Comparison of ENCODE assay signal across 16 cellular contexts in genomic region chr1:244901400-244901799, GRCh38. TPM values are rescaled to one million over a fixed set of nuclear protein-coding genes. Genes with fewer than 3 reads are reported as not detected.
DNase-seq lines count a peak whose midpoint lies in the region; ATAC-seq and TF ChIP-seq lines count a peak whose summit lies in the region.
"Had no signal": no experiment of that assay in that cellular context is flagged by ENCODE, and none has a peak within 500 bp of the region (broad histone marks: within the 10 kb centered on the region; RNA-seq: fewer than 3 reads in every experiment).

No MANE protein-coding gene starts in this region.

- no peaks in the 10 kb centered on the region for H3K9me3 Mint-ChIP-seq in chondrocyte (ENCODE audit: low read depth)
- H3K9me3 Mint-ChIP-seq in osteocyte (ENCODE audit: unreplicated experiment) = no peaks in the 10 kb centered on the region
- H3K9me3 Mint-ChIP-seq: CD4-positive, alpha-beta memory T cell; GM23338; H9 had no signal

- H3K9me1 ChIP-seq in IMR-90 (ENCODE audit: insufficient read depth, low read length) = peaks cover 6% of the 10 kb centered on the region; the same call in 1 of the 2 replicates

- H3K4me2 ChIP-seq in GM23248 (ENCODE audit: unreplicated experiment) (no peak overlapping the region), IMR-90 (ENCODE audit: low read depth, low read length) (0 out of 2 replicates have a peak overlapping the region, but pooled peaks have one; percentile 10)
- H3K4me2 ChIP-seq: GM23338 had no signal

- no peak overlapping the region for H4K8ac ChIP-seq in IMR-90 (ENCODE audit: low read depth in 2 of 2, low read length in 2 of 2)

- ATAC-seq in IMR-90 (ENCODE audit: low read depth) (peak; percentile 49), heart left ventricle (no peak), GM18870 (IDR thresholded peaks at IDR 0.05; ENCODE audit: unreplicated experiment) (no peak)
- ATAC-seq: GM23338, HCT116 had no signal

- H2BK15ac ChIP-seq in IMR-90 (ENCODE audit: low read depth, low read length) = no peak overlapping the region

- H3K4me1 ChIP-seq in GM23248 (ENCODE audit: insufficient read depth) (peaks cover 5% of the 10 kb centered on the region; the same call in 1 of the 2 replicates), IMR-90 (ENCODE audit: control insufficient read depth, insufficient read depth, low read length) (0 out of 2 replicates have a peak, but pooled peaks cover 4% of the 10 kb centered on the region), heart left ventricle (peaks cover 0 to 3% (median 0%) of the 10 kb centered on the region in 12 donors)

- peak overlapping the region; percentile 33; the same call in 1 of the 2 replicates for H2AFZ ChIP-seq in GM23248
- H2AFZ ChIP-seq in IMR-90 (replicated peaks; ENCODE audit: low read length, poor library complexity) = no peak overlapping the region
- H2AFZ ChIP-seq: GM23338 had no signal

- TF ChIP-seq POLR2A in IMR-90 (IDR thresholded peaks at IDR 0.05; ENCODE audit: low read depth, low read length) (no peak), heart left ventricle (IDR thresholded peaks at IDR 0.05) (no peak)

- H2BK120ac ChIP-seq in IMR-90 (ENCODE audit: low read depth, low read length) = 0 out of 2 replicates have a peak overlapping the region, but pooled peaks have one; percentile 4

- H2BK20ac ChIP-seq in IMR-90 (ENCODE audit: low read depth, low read length) = no peak overlapping the region

- H3K27me3 Mint-ChIP-seq in chondrocyte (ENCODE audit: low read depth) (no peaks in the 10 kb centered on the region), osteocyte (ENCODE audit: unreplicated experiment) (no peaks in the 10 kb centered on the region)
- H3K27me3 Mint-ChIP-seq: CD4-positive, alpha-beta memory T cell had no signal

- no peaks in the 10 kb centered on the region for H3K79me1 ChIP-seq in IMR-90 (ENCODE audit: low read depth in 1 of 2, low read length in 2 of 2)

- 54 to 56% methylated on average over 6 of the region's 6 CpGs for WGBS in GM23248 (ENCODE audit: low coverage in 1 of 2, low lambda C conversion rate in 2 of 2, missing lambda C conversion rate in 2 of 2), 2 experiments
- 100% methylated on average over 1 of the region's 6 CpGs; no CpG with 5 or more reads in 1 of the 2 experiments for WGBS in IMR-90 (ENCODE audit: extremely low coverage in 2 of 2, insufficient read length in 1 of 2), 2 experiments
- 64 to 74% (median 66%) methylated on average over 6 of the region's 6 CpGs for WGBS in heart left ventricle, 4 donors

- H3K27me3 ChIP-seq in GM23248 (replicated peaks; ENCODE audit: insufficient read depth) (no peaks in the 10 kb centered on the region), IMR-90 (ENCODE audit: control insufficient read depth, insufficient read depth, low read length) (no peaks in the 10 kb centered on the region), heart left ventricle (no peaks in the 10 kb centered on the region)

- BruUV-seq in IMR-90 (replicated peaks; lab: Mats Ljungman, UMichigan) = no TSS peak

- dilution Hi-C loops in IMR-90 (cut with HindIII; ENCODE audit: low sequenced_read_pairs, unreplicated experiment) = no loop called here

- no peak overlapping the region for H2AK9ac ChIP-seq in IMR-90 (replicated peaks; ENCODE audit: low read depth, low read length, poor library complexity)

- no peak for TF ChIP-seq RAD21 in IMR-90 (IDR thresholded peaks at IDR 0.05; ENCODE audit: low read length)

- DNase-seq in GM23248 (no peak), IMR-90 (no peak), chondrocyte (ENCODE audit: low spot score) (no peak), osteocyte (ENCODE audit: extremely low spot score, unreplicated experiment) (no peak), heart left ventricle (no peak), NK-92 (lab: John Stamatoyannopoulos, UW; ENCODE audit: unreplicated experiment) (no peak)
- DNase-seq: C1 segment of cervical spinal cord; Calu3; CD4-positive, alpha-beta memory T cell; COR-L47; DMS53; DMS79 treated with DMSO at 0.1 percent for 48 hours; H9 had no signal

- no peak overlapping the region for H4K91ac ChIP-seq in IMR-90 (ENCODE audit: insufficient read depth, low read depth, low read length)

- H3K4me3 ChIP-seq in GM23248 (no peak overlapping the region), IMR-90 (ENCODE audit: insufficient read depth, low read depth, low read length) (no peak overlapping the region), heart left ventricle (no peak overlapping the region)
- H3K4me3 ChIP-seq: GM23338 had no signal

- H3K4me1 Mint-ChIP-seq in chondrocyte (ENCODE audit: low read depth) (peaks cover 32% of the 10 kb centered on the region), osteocyte (ENCODE audit: unreplicated experiment) (peaks cover 32% of the 10 kb centered on the region)
- H3K4me1 Mint-ChIP-seq: CD4-positive, alpha-beta memory T cell had no signal

- H3K36me3 ChIP-seq in GM23248 (ENCODE audit: low read depth) (no peaks in the 10 kb centered on the region), IMR-90 (ENCODE audit: control insufficient read depth, insufficient read depth, low read length) (no peaks in the 10 kb centered on the region), heart left ventricle (no peaks in the 10 kb centered on the region)

- H3K4ac ChIP-seq in IMR-90 (ENCODE audit: low read depth, low read length) = no peak overlapping the region

- H3K79me2 ChIP-seq in GM23248 (ENCODE audit: insufficient read depth) = no peaks in the 10 kb centered on the region

- intact Hi-C loops in IMR-90 (cut with micrococcal nuclease) (no loop called here), heart left ventricle (cut with DNase I) (no loop called here)

- H3K4me3 Mint-ChIP-seq in chondrocyte (ENCODE audit: unreplicated experiment) (no peak overlapping the region), osteocyte (ENCODE audit: unreplicated experiment) (no peak overlapping the region)
- H3K4me3 Mint-ChIP-seq: CD4-positive, alpha-beta memory T cell; GM23338; H9 had no signal

- H3K9me3 ChIP-seq in GM23248 (ENCODE audit: low read depth) (no peaks in the 10 kb centered on the region), IMR-90 (ENCODE audit: control insufficient read depth, insufficient read depth, low read length) (no peaks in the 10 kb centered on the region), heart left ventricle (no peaks in the 10 kb centered on the region)

- H2BK5ac ChIP-seq in IMR-90 (ENCODE audit: low read depth, low read length, poor library complexity, severe bottlenecking) = no peak overlapping the region

- H3K27ac ChIP-seq in GM23248 (no peak overlapping the region), IMR-90 (ENCODE audit: insufficient read depth, low read length) (no peak overlapping the region), heart left ventricle (no peak overlapping the region)

- H3K27ac Mint-ChIP-seq in chondrocyte (ENCODE audit: unreplicated experiment) (peak overlapping the region; percentile 69), osteocyte (ENCODE audit: unreplicated experiment) (peak overlapping the region; percentile 56)
- H3K27ac Mint-ChIP-seq: CD4-positive, alpha-beta memory T cell; GM23338; H9 had no signal

- CTCF ChIA-PET in IMR-90 (lab: Yijun Ruan, JAX) = no interaction called here

- no peak overlapping the region for H3K14ac ChIP-seq in IMR-90 (replicated peaks; ENCODE audit: low read depth, low read length)

- H3K18ac ChIP-seq in IMR-90 (ENCODE audit: low read depth, low read length) = no peak overlapping the region

- no peak overlapping the region for H3K23ac ChIP-seq in IMR-90 (ENCODE audit: low read depth, low read length)

- H3K56ac ChIP-seq in IMR-90 (ENCODE audit: extremely low read depth, insufficient read depth, low read length) = no peak overlapping the region

- POLR2A ChIA-PET in IMR-90 (lab: Charles Lee; ENCODE audit: unreplicated experiment) = no interaction called here

- H2AK5ac ChIP-seq in IMR-90 (ENCODE audit: low read depth, low read length) = no peak overlapping the region

- H4K20me1 ChIP-seq in GM23248 (ENCODE audit: insufficient read depth) (no peaks in the 10 kb centered on the region), IMR-90 (ENCODE audit: insufficient read depth, low read length) (no peaks in the 10 kb centered on the region)

- in situ Hi-C loops in GM23248 (cut with MboI) = no loop called here
- in situ Hi-C loops in IMR-90 (cut with MboI; ENCODE audit: low sequenced_read_pairs) = no loop called here

- H3K9me2 ChIP-seq in GM23248 (ENCODE audit: insufficient read depth) = no peaks in the 10 kb centered on the region

- no peak overlapping the region for H4K5ac ChIP-seq in IMR-90 (ENCODE audit: low read depth, low read length)

- no peak overlapping the region for H3K9ac ChIP-seq in GM23248
- H3K9ac ChIP-seq in IMR-90 (ENCODE audit: low read depth, low read length) = no peak overlapping the region

- H3K36me3 Mint-ChIP-seq in chondrocyte (ENCODE audit: low read depth) (no peaks in the 10 kb centered on the region), osteocyte (ENCODE audit: unreplicated experiment) (no peaks in the 10 kb centered on the region)
- H3K36me3 Mint-ChIP-seq: CD4-positive, alpha-beta memory T cell had no signal

- no peaks in the 10 kb centered on the region for H3F3A ChIP-seq in GM23248 (ENCODE audit: insufficient read depth)

- TF ChIP-seq CTCF in IMR-90 (conservative IDR thresholded peaks at IDR 0.05; ENCODE audit: low read depth, low read length) = no peak
- no peak for TF ChIP-seq CTCF in chondrocyte (IDR thresholded peaks at IDR 0.05)
- TF ChIP-seq CTCF in osteocyte (IDR thresholded peaks at IDR 0.05) = no peak
- no peak for TF ChIP-seq CTCF in heart left ventricle (IDR thresholded peaks at IDR 0.05)

TF ChIP-seq in IMR-90, 13 proteins besides CTCF, POLR2A, EP300 and RAD21 (continues in another document):
- TF ChIP-seq, protein P1, sequence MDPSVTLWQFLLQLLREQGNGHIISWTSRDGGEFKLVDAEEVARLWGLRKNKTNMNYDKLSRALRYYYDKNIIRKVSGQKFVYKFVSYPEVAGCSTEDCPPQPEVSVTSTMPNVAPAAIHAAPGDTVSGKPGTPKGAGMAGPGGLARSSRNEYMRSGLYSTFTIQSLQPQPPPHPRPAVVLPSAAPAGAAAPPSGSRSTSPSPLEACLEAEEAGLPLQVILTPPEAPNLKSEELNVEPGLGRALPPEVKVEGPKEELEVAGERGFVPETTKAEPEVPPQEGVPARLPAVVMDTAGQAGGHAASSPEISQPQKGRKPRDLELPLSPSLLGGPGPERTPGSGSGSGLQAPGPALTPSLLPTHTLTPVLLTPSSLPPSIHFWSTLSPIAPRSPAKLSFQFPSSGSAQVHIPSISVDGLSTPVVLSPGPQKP (IDR thresholded peaks at IDR 0.05; ENCODE audit: borderline replicate concordance, low read depth, low read length) = no peak
- TF ChIP-seq NFE2L2 (IDR thresholded peaks at IDR 0.05; ENCODE audit: low read depth, low read length) (no peak), CEBPB (IDR thresholded peaks at IDR 0.05; ENCODE audit: low read depth, low read length) (no peak)

RNA-seq across cellular contexts. Expression of gene HNRNPU, which starts 37.1 kb away (rescaled TPM):
- 226 and 227 TPM in 2 replicates for total RNA-seq in GM23248 (2014; rRNA removed; shearing (Covaris generic))
- polyA plus RNA-seq in GM23248 (2016; fragmentation: Nextera tagmentation; extraction: Ambion mirVana) = 166 and 173 TPM in 2 replicates
- total RNA-seq in IMR-90 (2012; rRNA removed) = 151 and 343 TPM in 2 replicates
- polyA plus RNA-seq in IMR-90 (2012; rRNA removed) = 144 and 169 TPM in 2 replicates
- polyA plus RNA-seq in IMR-90 (2012; cell fraction: cytosol; rRNA removed) = 41.1 and 87.3 TPM in 2 replicates
- polyA plus RNA-seq in IMR-90 (2012; cell fraction: nucleus; rRNA removed; ENCODE audit: low replicate concordance) = 31.2 and 90.2 TPM in 2 replicates
- total RNA-seq in chondrocyte = 223 to 285 TPM (median 226 TPM) in 3 replicates
- 292 and 299 TPM in 2 replicates for total RNA-seq in osteocyte
- 100 to 1,000 TPM; 138 to 218 (median 169) TPM for total RNA-seq in heart left ventricle
- 100 to 1,000 TPM in 1 of 2 donors, 10 to 100 TPM in 1; 85.6 to 118 TPM for polyA plus RNA-seq in heart left ventricle
